ENCODE assay signal across 31 cellular contexts in the genomic region with DNA sequence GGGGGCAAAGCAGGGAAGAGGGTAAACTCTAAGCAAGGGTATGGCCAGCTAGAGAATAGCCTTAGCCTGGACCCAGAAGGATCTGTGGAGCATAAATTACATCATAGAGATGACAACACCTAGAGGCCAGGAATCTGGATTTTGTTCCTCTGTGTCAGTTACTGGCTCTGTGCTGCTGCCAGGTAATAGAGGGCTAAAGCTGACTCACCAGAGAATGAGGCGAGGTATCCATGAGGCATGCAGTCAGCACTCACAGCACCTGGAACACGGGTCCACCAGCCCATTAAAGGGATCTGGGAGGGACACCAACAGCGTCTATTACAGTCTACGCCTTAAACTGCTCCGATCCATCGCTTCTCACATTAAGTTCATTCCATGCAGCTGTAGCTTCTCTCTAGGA.
"Had no signal": no experiment of that assay in that cellular context is flagged by ENCODE, and none has a peak within 500 bp of the region (broad histone marks: within the 10 kb centered on the region; RNA-seq: fewer than 3 reads in every experiment).

No MANE protein-coding gene starts in this region.

- H3K4me3 ChIP-seq: dorsolateral prefrontal cortex, esophagus muscularis mucosa, heart right ventricle, lung, neural progenitor cell, right atrium auricular region, smooth muscle cell, suprapubic skin, transverse colon, vagina had no signal

- DNase-seq: dorsolateral prefrontal cortex; effector CD4-positive, alpha-beta T cell; foreskin melanocyte; glutamatergic neuron; heart right ventricle; hippocampal formation; kidney glomerular epithelial cell; mesenchymal stem cell; midbrain; naive thymus-derived CD4-positive, alpha-beta T cell; stimulated activated CD4-positive, alpha-beta T cell treated with anti-CD3 and anti-CD28 coated beads, Interleukin-12 subunit alpha, Interleukin-12 subunit beta, amount 100 ng/mL, for 4 hours; stimulated activated CD4-positive, alpha-beta T cell treated with anti-CD3 and anti-CD28 coated beads, Interleukin-1b, Interleukin-23, amount 100 ng/mL, for 48 hours; stimulated activated CD4-positive, alpha-beta T cell treated with anti-CD3 and anti-CD28 coated beads, Interleukin-4, amount 100 ng/mL, for 1 hour; stimulated activated CD8-positive, alpha-beta memory T cell treated with anti-CD3 and anti-CD28 coated beads, Interleukin-4, amount 100 ng/mL, for 48 hours; stimulated activated naive CD4-positive, alpha-beta T cell; stimulated activated naive CD8-positive, alpha-beta T cell treated with anti-CD3 and anti-CD28 coated beads, Interleukin-15, amount 100 ng/mL, for 72 hours; transverse colon had no signal

- FAIRE-seq: colon, islet of Langerhans had no signal

- H3K79me2 ChIP-seq: parathyroid adenoma had no signal

- H3K4me1 ChIP-seq: heart right ventricle, parathyroid adenoma, right atrium auricular region, suprapubic skin, transverse colon, vagina had no signal

- H3K9ac ChIP-seq: neural progenitor cell, parathyroid adenoma had no signal

- H3K27ac ChIP-seq: dorsolateral prefrontal cortex, esophagus muscularis mucosa, heart right ventricle, neural progenitor cell, parathyroid adenoma, right atrium auricular region, suprapubic skin, transverse colon, vagina had no signal

- H3K4me1 Mint-ChIP-seq: naive thymus-derived CD4-positive, alpha-beta T cell; nephron; stimulated activated naive CD8-positive, alpha-beta T cell treated with anti-CD3 and anti-CD28 coated beads, Interleukin-15, amount 100 ng/mL, for 72 hours had no signal

- H3K27ac Mint-ChIP-seq: naive thymus-derived CD4-positive, alpha-beta T cell; nephron; neural progenitor cell; progenitor cell of endocrine pancreas; stimulated activated naive CD8-positive, alpha-beta T cell treated with anti-CD3 and anti-CD28 coated beads, Interleukin-15, amount 100 ng/mL, for 72 hours had no signal

- H3K4me3 Mint-ChIP-seq: naive thymus-derived CD4-positive, alpha-beta T cell; nephron; neural progenitor cell; stimulated activated naive CD8-positive, alpha-beta T cell treated with anti-CD3 and anti-CD28 coated beads, Interleukin-15, amount 100 ng/mL, for 72 hours had no signal

- H3K36me3 ChIP-seq: esophagus muscularis mucosa, heart right ventricle, neural progenitor cell, right atrium auricular region, suprapubic skin, transverse colon, vagina had no signal

- H3K27me3 ChIP-seq: dorsolateral prefrontal cortex, esophagus muscularis mucosa, neural progenitor cell, right atrium auricular region, suprapubic skin, transverse colon, vagina had no signal

- H3K9me3 ChIP-seq: esophagus muscularis mucosa, right atrium auricular region, suprapubic skin, transverse colon, vagina had no signal

- H3K36me3 Mint-ChIP-seq: naive thymus-derived CD4-positive, alpha-beta T cell; neural progenitor cell had no signal

- H3K9me3 Mint-ChIP-seq: neural progenitor cell had no signal

- H2AFZ ChIP-seq: neural progenitor cell, parathyroid adenoma had no signal

- H3K4me2 ChIP-seq: neural progenitor cell, smooth muscle cell had no signal

- ATAC-seq: heart right ventricle; left lobe of liver; naive thymus-derived CD4-positive, alpha-beta T cell; sciatic nerve; stimulated activated naive CD8-positive, alpha-beta T cell treated with anti-CD3 and anti-CD28 coated beads, Interleukin-15, amount 100 ng/mL, for 72 hours had no signal
